ENCODE assay signal across 1 cellular context in genomic region chr12:56565510-56566101, GRCh38.
TF ChIP-seq lines count a peak whose summit lies in the region.

No MANE protein-coding gene starts in this region.

TF ChIP-seq in H1, 55 proteins besides CTCF, POLR2A, EP300 and RAD21:
- TF ChIP-seq TBP (IDR thresholded peaks at IDR 0.05; ENCODE audit: low read depth, low read length): no peak
- no peak for TF ChIP-seq RFX5 (IDR thresholded peaks at IDR 0.05; ENCODE audit: borderline replicate concordance, low read depth, low read length)
- no peak for TF ChIP-seq BACH1 (IDR thresholded peaks at IDR 0.05; ENCODE audit: low read length)
- no peak for TF ChIP-seq NANOG (IDR thresholded peaks at IDR 0.05; ENCODE audit: insufficient read depth, low read depth, low read length, poor library complexity, severe bottlenecking)
- no peak for TF ChIP-seq USF2 (IDR thresholded peaks at IDR 0.05; ENCODE audit: low read length)
- TF ChIP-seq KDM4A (IDR thresholded peaks at IDR 0.05; ENCODE audit: low read depth, low read length, severe bottlenecking): no peak
- TF ChIP-seq CHD2 (IDR thresholded peaks at IDR 0.05; ENCODE audit: low read length): no peak
- no peak for TF ChIP-seq KDM1A (IDR thresholded peaks at IDR 0.05; ENCODE audit: borderline replicate concordance, low read length)
- TF ChIP-seq SIRT6 (IDR thresholded peaks at IDR 0.05; ENCODE audit: low read length): no peak
- no peak for TF ChIP-seq GTF2F1 (IDR thresholded peaks at IDR 0.05; ENCODE audit: borderline replicate concordance, low read depth, low read length)
- TF ChIP-seq CHD7 (IDR thresholded peaks at IDR 0.05; ENCODE audit: insufficient replicate concordance, low read length): no peak
- TF ChIP-seq ASH2L (IDR thresholded peaks at IDR 0.05; ENCODE audit: low read length): no peak
